ENCODE assay signal across 8 cellular contexts in the genomic region with DNA sequence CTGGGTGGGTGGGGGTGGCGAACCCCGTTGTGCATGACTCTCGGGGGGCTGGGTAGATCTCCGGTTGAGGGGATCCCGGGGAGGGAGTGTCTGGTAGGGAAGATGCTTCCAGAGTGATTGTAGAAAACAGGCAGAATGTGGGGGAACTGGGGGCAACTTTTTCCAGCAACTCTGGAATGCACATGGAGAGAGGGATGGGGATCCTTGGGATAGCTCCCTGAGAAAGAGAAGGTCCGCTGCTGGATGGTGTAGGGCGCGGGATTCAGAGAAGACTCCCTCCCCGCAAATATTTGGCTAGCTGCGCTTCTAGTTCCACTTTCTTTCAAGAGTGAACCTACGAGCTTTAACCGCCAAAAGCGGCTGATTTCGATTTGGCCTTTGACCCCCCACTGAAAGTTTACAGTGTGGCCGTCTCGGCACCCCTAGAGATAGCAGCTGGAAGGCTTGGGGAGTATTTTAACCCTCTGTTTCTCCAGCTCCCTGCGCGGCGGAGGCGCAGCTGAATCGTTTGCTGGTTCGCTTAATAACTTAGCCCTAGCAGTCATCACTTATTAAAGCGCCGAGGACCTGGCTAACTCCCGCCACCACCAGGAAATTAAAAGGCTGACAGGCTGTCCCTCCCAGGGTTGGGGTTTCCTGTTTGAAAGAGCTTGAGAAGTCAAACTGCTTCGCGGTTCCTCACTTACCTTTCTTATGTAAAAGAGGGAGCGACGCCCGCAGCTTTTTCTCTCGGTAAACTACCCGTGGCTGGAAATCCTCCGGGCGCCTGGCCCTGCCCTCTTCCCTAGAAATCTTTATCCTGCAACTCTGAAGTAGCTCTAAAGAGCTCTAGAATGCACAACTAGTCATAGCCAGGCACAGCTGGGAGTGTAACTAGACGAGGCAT. TPM values are rescaled to one million over a fixed set of nuclear protein-coding genes. Genes with fewer than 3 reads are reported as not detected.
DNase-seq lines count a peak whose midpoint lies in the region; ATAC-seq and TF ChIP-seq lines count a peak whose summit lies in the region.

No MANE protein-coding gene starts in this region.

- peak overlapping the region; percentile 18 for H3K27ac Mint-ChIP-seq in activated CD4-positive, alpha-beta T cell treated with anti-CD3 and anti-CD28 coated beads, Interleukin-2, amount 10 ng/mL, durations not matched to agents 24 days and 14 days

- H3K4me1 ChIP-seq in right lobe of liver = peaks cover 0 to 43% (median 13%) of the 10 kb centered on the region in 4 donors

- H3K36me3 ChIP-seq in right lobe of liver = no peaks in the 10 kb centered on the region

- intact Hi-C loops in activated CD4-positive, alpha-beta T cell treated with anti-CD3 and anti-CD28 coated beads, Interleukin-2, amount 10 ng/mL, durations not matched to agents 24 days and 14 days (cut with micrococcal nuclease) = loop anchor here (1.0 to 2.0 kb wide), 2 partner anchors 107 to 143 kb away; no protein-coding TSS in a partner anchor
- intact Hi-C loops in dorsolateral prefrontal cortex (cut with DNase I) (no loop called here), right lobe of liver (cut with DNase I) (no loop called here)

- H3K9me3 ChIP-seq in right lobe of liver = no peaks in the 10 kb centered on the region

- H3K4me3 ChIP-seq in dorsolateral prefrontal cortex (peak overlapping the region; percentile 26 to 84 (median 66)), right lobe of liver (peak overlapping the region; percentile 54 to 73 (median 62))

- peak; percentile 81 for ATAC-seq in GM19023 (IDR thresholded peaks at IDR 0.05; ENCODE audit: unreplicated experiment)
- peak; percentile 89 for ATAC-seq in HG03159 (IDR thresholded peaks at IDR 0.05; ENCODE audit: unreplicated experiment)
- ATAC-seq in right lobe of liver = peak; percentile 59 to 74 (median 68)

- peak overlapping the region; percentile 89 for H3K4me3 Mint-ChIP-seq in activated CD4-positive, alpha-beta T cell treated with anti-CD3 and anti-CD28 coated beads, Interleukin-2, amount 10 ng/mL, durations not matched to agents 24 days and 14 days

- no peaks in the 10 kb centered on the region for H3K36me3 Mint-ChIP-seq in activated CD4-positive, alpha-beta T cell treated with anti-CD3 and anti-CD28 coated beads, Interleukin-2, amount 10 ng/mL, durations not matched to agents 24 days and 14 days (ENCODE audit: low read depth)

- TF ChIP-seq CTCF in dorsolateral prefrontal cortex (IDR thresholded peaks at IDR 0.05 in 54 of 56, conservative IDR thresholded peaks at IDR 0.05 in 2 of 56; ENCODE audit: low read depth in 1 of 56, partially characterized antibody in 56 of 56) = peak in 43 of 56 donors; percentile 14 to 49 (median 30)
- TF ChIP-seq CTCF in right lobe of liver (IDR thresholded peaks at IDR 0.05) = peak; percentile 34 to 50 (median 38)

- TF ChIP-seq POLR2A in right lobe of liver (IDR thresholded peaks at IDR 0.05) = peak; percentile 77

- H3K27me3 Mint-ChIP-seq in activated CD4-positive, alpha-beta T cell treated with anti-CD3 and anti-CD28 coated beads, Interleukin-2, amount 10 ng/mL, durations not matched to agents 24 days and 14 days = peaks cover 74% of the 10 kb centered on the region

- WGBS in right lobe of liver (ENCODE audit: insufficient coverage, low coverage, low lambda C conversion rate, missing lambda C conversion rate) = 0% methylated on average over 23 of the region's 35 CpGs

- no peaks in the 10 kb centered on the region for H3K9me3 Mint-ChIP-seq in activated CD4-positive, alpha-beta T cell treated with anti-CD3 and anti-CD28 coated beads, Interleukin-2, amount 10 ng/mL, durations not matched to agents 24 days and 14 days

- H3K4me1 Mint-ChIP-seq in activated CD4-positive, alpha-beta T cell treated with anti-CD3 and anti-CD28 coated beads, Interleukin-2, amount 10 ng/mL, durations not matched to agents 24 days and 14 days = peaks cover 21% of the 10 kb centered on the region

- peaks cover 0 to 45% (median 14%) of the 10 kb centered on the region in 45 donors for H3K27me3 ChIP-seq in dorsolateral prefrontal cortex
- H3K27me3 ChIP-seq in right lobe of liver = no peaks in the 10 kb centered on the region

- DNase-seq in AML-193 (lab: John Stamatoyannopoulos, UW) (peak; percentile 84 to 87), NCI-H460 (ENCODE audit: extremely low read depth, low read depth) (peak; percentile 65), dorsolateral prefrontal cortex (peak in 5 of 10 donors; percentile 7 to 45 (median 34)), right lobe of liver (peak; percentile 64 to 68 (median 64))
- peak; percentile 84 for DNase-seq in activated CD4-positive, alpha-beta T cell treated with anti-CD3 and anti-CD28 coated beads, Interleukin-2, amount 10 ng/mL, durations not matched to agents 24 days and 14 days
- peak; percentile 18 to 26 for DNase-seq in stimulated activated CD4-positive, alpha-beta T cell treated with anti-CD3 and anti-CD28 coated beads, Interleukin-4, amount 100 ng/mL, for 48 hours (ENCODE audit: low read depth in 2 of 2)

- H3K27ac ChIP-seq in dorsolateral prefrontal cortex (peak overlapping the region in 42 of 59 donors; percentile 9 to 89 (median 69)), right lobe of liver (peak overlapping the region; percentile 70 to 91 (median 79))

RNA-seq across cellular contexts. Expression of a gene that starts 1.2 kb away (rescaled TPM):
- total RNA-seq in NCI-H460 (2014; rRNA removed; shearing (Covaris generic)) = 8.3 and 9.1 TPM in 2 replicates
- 4.8 and 12.1 TPM in 2 replicates for polyA plus RNA-seq in NCI-H460 (2014; cell fraction: nucleus; rRNA removed)
- total RNA-seq in activated CD4-positive, alpha-beta T cell treated with anti-CD3 and anti-CD28 coated beads, Interleukin-2, amount 10 ng/mL, durations not matched to agents 24 days and 14 days = 0.45 and 0.98 TPM in 2 replicates
- total RNA-seq in dorsolateral prefrontal cortex (10 to 100 TPM in 74 of 120 experiments, 1 to 10 TPM in 46; 4.6 to 36.6 (median 11.3) TPM), right lobe of liver (10 to 100 TPM; 21.9 to 40.6 (median 31.2) TPM)
